In genomic region chr5:69414885-69415583, GRCh38 we compare ENCODE assay signal across 1 cellular context.
TF ChIP-seq lines count a peak whose summit lies in the region.

MARVELD2 (plus strand) TSS chr5:69415116; CDS start chr5:69419386, 4,270 bp downstream.

TF ChIP-seq in GM12878, 131 proteins besides CTCF, POLR2A, EP300 and RAD21 (continued from another document and continues in another):
- no peak for TF ChIP-seq CEBPZ (IDR thresholded peaks at IDR 0.05; ENCODE audit: low read depth, low read length)
- TF ChIP-seq SMAD1 (IDR thresholded peaks at IDR 0.05; ENCODE audit: low read depth, partially characterized antibody), result no peak
- no peak for TF ChIP-seq E4F1 (IDR thresholded peaks at IDR 0.05; ENCODE audit: borderline replicate concordance, partially characterized antibody)
- TF ChIP-seq TCF3 (IDR thresholded peaks at IDR 0.05; ENCODE audit: borderline replicate concordance, insufficient read depth, low read depth, low read length), result 0 out of 2 replicates have a peak, but pooled peaks have one; percentile 12
- peak; percentile 56; the same call in 1 of the 2 replicates for TF ChIP-seq GATAD2B (conservative IDR thresholded peaks at IDR 0.05; ENCODE audit: low read depth)
- no peak for TF ChIP-seq RFX5 (IDR thresholded peaks at IDR 0.05; ENCODE audit: low read depth, low read length)
- TF ChIP-seq PKNOX1 (IDR thresholded peaks at IDR 0.05), result no peak
- TF ChIP-seq MEF2B (IDR thresholded peaks at IDR 0.05; ENCODE audit: partially characterized antibody, poor library complexity, severe bottlenecking), result no peak
- no peak for TF ChIP-seq KDM1A (IDR thresholded peaks at IDR 0.05; ENCODE audit: borderline replicate concordance)
- no peak for TF ChIP-seq SIX5 (IDR thresholded peaks at IDR 0.05; ENCODE audit: low read depth, low read length, severe bottlenecking)
- peak; percentile 25; the same call in 1 of the 2 replicates for TF ChIP-seq MAX (IDR thresholded peaks at IDR 0.05; ENCODE audit: low read depth, low read length)
- no peak for TF ChIP-seq CREB1 (IDR thresholded peaks at IDR 0.05; ENCODE audit: low read depth)
- no peak for TF ChIP-seq CEBPB (IDR thresholded peaks at IDR 0.05; ENCODE audit: borderline replicate concordance in 1 of 2, low read depth in 2 of 2, low read length in 2 of 2)
- TF ChIP-seq BMI1 (IDR thresholded peaks at IDR 0.05; ENCODE audit: borderline replicate concordance), result no peak
- no peak for TF ChIP-seq ESRRA (IDR thresholded peaks at IDR 0.05; ENCODE audit: low read length)
- no peak for TF ChIP-seq CBFB (IDR thresholded peaks at IDR 0.05; ENCODE audit: low read depth)
- no peak for TF ChIP-seq E2F4 (IDR thresholded peaks at IDR 0.05; ENCODE audit: low read depth, low read length)
- no peak for TF ChIP-seq KAT2A (conservative IDR thresholded peaks at IDR 0.05; ENCODE audit: control insufficient read depth, low read depth, low read length)
- no peak for TF ChIP-seq ETV6 (conservative IDR thresholded peaks at IDR 0.05 in 1 of 2, IDR thresholded peaks at IDR 0.05 in 1 of 2; ENCODE audit: borderline replicate concordance in 1 of 2, low read depth in 1 of 2)
- TF ChIP-seq ZBTB33 (IDR thresholded peaks at IDR 0.05), result no peak
- TF ChIP-seq MYC (IDR thresholded peaks at IDR 0.05; ENCODE audit: insufficient read depth, insufficient read length, insufficient replicate concordance, low read length, severe bottlenecking), result no peak
- peak; percentile 84 for TF ChIP-seq USF1 (IDR thresholded peaks at IDR 0.05; ENCODE audit: borderline replicate concordance, extremely low read length, insufficient read depth, low read depth, low read length)
- no peak for TF ChIP-seq TAF1 (IDR thresholded peaks at IDR 0.05; ENCODE audit: borderline replicate concordance, low read depth, low read length)
- no peak for TF ChIP-seq NR2F1 (conservative IDR thresholded peaks at IDR 0.05)
- TF ChIP-seq MLLT1 (IDR thresholded peaks at IDR 0.05), result no peak
- TF ChIP-seq ZNF207 (IDR thresholded peaks at IDR 0.05; ENCODE audit: borderline replicate concordance), result peak; percentile 55; the same call in 1 of the 2 replicates
- TF ChIP-seq USF2 (IDR thresholded peaks at IDR 0.05; ENCODE audit: borderline replicate concordance, low read depth, low read length), result no peak; the same call in 1 of the 2 replicates
- peak; percentile 26; the same call in 1 of the 2 replicates for TF ChIP-seq TCF12 (IDR thresholded peaks at IDR 0.05; ENCODE audit: low read depth, low read length)
- TF ChIP-seq ZBTB11 (CRISPR knock-in tag; IDR thresholded peaks at IDR 0.05), result no peak
- no peak for TF ChIP-seq SP1 (IDR thresholded peaks at IDR 0.05; ENCODE audit: low read depth, low read length)
- TF ChIP-seq IRF4 (IDR thresholded peaks at IDR 0.05; ENCODE audit: low read depth, low read length), result no peak
- no peak for TF ChIP-seq ELK1 (IDR thresholded peaks at IDR 0.05; ENCODE audit: low read depth, low read length)
- no peak for TF ChIP-seq NRF1 (conservative IDR thresholded peaks at IDR 0.05; ENCODE audit: low read depth, low read length)
- TF ChIP-seq BCL3 (IDR thresholded peaks at IDR 0.05; ENCODE audit: borderline replicate concordance, insufficient read depth, low read depth, low read length, poor library complexity, severe bottlenecking), result peak; percentile 54
